Comparison of ENCODE assay signal across 10 cellular contexts in genomic region chr15:41291065-41291631, GRCh38. TPM values are rescaled to one million over a fixed set of nuclear protein-coding genes. Genes with fewer than 3 reads are reported as not detected.
DNase-seq lines count a peak whose midpoint lies in the region; ATAC-seq and TF ChIP-seq lines count a peak whose summit lies in the region.
"Had no signal": no experiment of that assay in that cellular context is flagged by ENCODE, and none has a peak within 500 bp of the region (broad histone marks: within the 10 kb centered on the region; RNA-seq: fewer than 3 reads in every experiment).

No MANE protein-coding gene starts in this region.

- no peak overlapping the region for H3K4me3 ChIP-seq in suprapubic skin
- H3K4me3 ChIP-seq: coronary artery had no signal

- WGBS in suprapubic skin, result 85% methylated on average over 9 of the region's 9 CpGs

- TF ChIP-seq CTCF in suprapubic skin (IDR thresholded peaks at IDR 0.05), result no peak

- intact Hi-C loops in left ventricle myocardium superior (cut with micrococcal nuclease), result no loop called here

- TF ChIP-seq POLR2A in suprapubic skin (IDR thresholded peaks at IDR 0.05), result no peak

- peaks cover 53% of the 10 kb centered on the region for H3K36me3 ChIP-seq in suprapubic skin

- no peak overlapping the region for H3K27ac ChIP-seq in suprapubic skin
- H3K27ac ChIP-seq: coronary artery had no signal

- ATAC-seq in GM21367 (IDR thresholded peaks at IDR 0.05; ENCODE audit: unreplicated experiment), result peak; percentile 72
- peak; percentile 65 for ATAC-seq in HG03457 (IDR thresholded peaks at IDR 0.05; ENCODE audit: unreplicated experiment)
- ATAC-seq in left ventricle myocardium superior, result peak; percentile 40

- H3K27me3 ChIP-seq in suprapubic skin, result no peaks in the 10 kb centered on the region

- no peak for TF ChIP-seq EP300 in suprapubic skin (IDR thresholded peaks at IDR 0.05)

- no peaks in the 10 kb centered on the region for H3K9me3 ChIP-seq in suprapubic skin

- DNase-seq in GDM1 (lab: John Stamatoyannopoulos, UW) (peak; percentile 4), left ventricle myocardium superior (no peak), cerebellar nuclear complex (lab: John Stamatoyannopoulos, UW) (no peak), suprapubic skin (ENCODE audit: low spot score in 2 of 2) (no peak), NCI-H2227 (lab: John Stamatoyannopoulos, UW; ENCODE audit: unreplicated experiment) (no peak)
- DNase-seq in stimulated activated CD4-positive, alpha-beta T cell treated with anti-CD3 and anti-CD28 coated beads, Interleukin-4, amount 100 ng/mL, for 1 hour, result no peak

- peaks cover 16% of the 10 kb centered on the region for H3K4me1 ChIP-seq in suprapubic skin

RNA-seq across cellular contexts. Expression of gene OIP5, which starts 41.2 kb away (rescaled TPM):
- total RNA-seq in left ventricle myocardium superior (not detected), suprapubic skin (1 to 10 TPM in 3 of 4 donors, not detected in 1; 1.4 to 5.5 (median 2.2) TPM)
- total RNA-seq: mesenteric fat pad had no signal

RNA-seq across cellular contexts. Expression of gene NUSAP1, which starts 41.5 kb away (rescaled TPM):
- 1.0 TPM for total RNA-seq in left ventricle myocardium superior
- 10 to 100 TPM; 11.1 to 19.0 (median 15.9) TPM for total RNA-seq in suprapubic skin
